Comparison of ENCODE assay signal across 31 cellular contexts in the genomic region with DNA sequence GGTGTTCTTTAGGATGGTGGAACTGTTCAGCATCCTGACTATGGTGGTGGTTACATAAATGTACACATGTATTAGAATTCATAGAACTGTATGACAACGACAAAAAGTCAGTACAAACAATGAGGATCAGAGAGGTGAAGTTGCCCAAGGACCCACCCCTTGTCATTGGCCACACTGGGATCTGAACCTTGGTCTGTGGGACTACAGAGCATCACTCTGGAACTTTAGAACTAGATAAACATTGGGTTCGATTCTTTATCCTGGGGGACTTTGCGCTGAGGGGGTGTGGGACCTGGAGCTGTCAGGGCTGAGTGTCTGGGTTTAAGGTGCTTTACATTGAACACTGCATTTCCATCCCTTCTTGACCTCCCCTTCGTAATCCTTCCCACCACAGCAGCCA. TPM values are rescaled to one million over a fixed set of nuclear protein-coding genes. Genes with fewer than 3 reads are reported as not detected.
"Had no signal": no experiment of that assay in that cellular context is flagged by ENCODE, and none has a peak within 500 bp of the region (broad histone marks: within the 10 kb centered on the region; RNA-seq: fewer than 3 reads in every experiment).

No MANE protein-coding gene starts in this region.

- H3K9me3 ChIP-seq: colonic mucosa, esophagus squamous epithelium, gastrocnemius medialis, left lung, lower lobe of right lung had no signal

- H3K36me3 ChIP-seq: colonic mucosa had no signal

- H3K27ac ChIP-seq: colonic mucosa, epithelial cell of prostate, esophagus squamous epithelium, gastrocnemius medialis, heart right ventricle, left lung, lower lobe of right lung had no signal

- H3K4me3 ChIP-seq: colonic mucosa, esophagus squamous epithelium, gastrocnemius medialis, heart right ventricle, left lung, lower lobe of right lung had no signal

- ATAC-seq: effector memory CD8-positive, alpha-beta T cell; esophagus mucosa; gastrocnemius medialis; left cardiac atrium; left lung; left ventricle myocardium superior; lower lobe of right lung had no signal

- H3K4me3 Mint-ChIP-seq: dendritic cell treated with granulocyte-macrophage colony-stimulating factor and Interleukin-4, amounts not matched to agents 40 ng/mL and 50 ng/mL, for 4 days; effector memory CD8-positive, alpha-beta T cell; endodermal cell had no signal

- H3K27me3 ChIP-seq: colonic mucosa, esophagus squamous epithelium, gastrocnemius medialis, heart right ventricle, left lung had no signal

- H3K27ac Mint-ChIP-seq: dendritic cell treated with granulocyte-macrophage colony-stimulating factor and Interleukin-4, amounts not matched to agents 40 ng/mL and 50 ng/mL, for 4 days; effector memory CD8-positive, alpha-beta T cell; endodermal cell had no signal

- H3K4me1 ChIP-seq: colonic mucosa, esophagus squamous epithelium, gastrocnemius medialis, heart right ventricle, left lung, lower lobe of right lung had no signal

- H3K27me3 Mint-ChIP-seq: dendritic cell treated with granulocyte-macrophage colony-stimulating factor and Interleukin-4, amounts not matched to agents 40 ng/mL and 50 ng/mL, for 4 days; effector memory CD8-positive, alpha-beta T cell had no signal

- DNase-seq: colonic mucosa; cortex of kidney; effector CD8-positive, alpha-beta T cell; effector memory CD8-positive, alpha-beta T cell; endodermal cell; erythroblast; esophagus squamous epithelium; foreskin fibroblast; foreskin melanocyte; gastrocnemius medialis; glutamatergic neuron; heart right ventricle; hippocampal formation; left cardiac atrium; left lung; left ventricle myocardium superior; lower lobe of right lung; mesendoderm; midbrain had no signal

- FAIRE-seq: endometrium, islet of Langerhans, keratinocyte had no signal

RNA-seq across cellular contexts. Expression of gene ACCSL, which starts 34.9 kb away (rescaled TPM):
- total RNA-seq: chondrocyte, colonic mucosa, dermis microvascular lymphatic vessel endothelial cell, endodermal cell, esophagus mucosa, esophagus squamous epithelium, gastrocnemius medialis, glomerular endothelial cell, heart right ventricle, kidney epithelial cell, left cardiac atrium, left lung, left ventricle myocardium superior, lower lobe of right lung, lung microvascular endothelial cell, mucosa of gallbladder had no signal
- polyA plus RNA-seq: heart right ventricle, keratinocyte had no signal
